Comparison of ENCODE assay signal across 8 cellular contexts in genomic region chr17:2852729-2853110, GRCh38. TPM values are rescaled to one million over a fixed set of nuclear protein-coding genes. Genes with fewer than 3 reads are reported as not detected.
DNase-seq lines count a peak whose midpoint lies in the region; ATAC-seq and TF ChIP-seq lines count a peak whose summit lies in the region.

No MANE protein-coding gene starts in this region.

- no peaks in the 10 kb centered on the region for H3K36me3 ChIP-seq in lower lobe of right lung
- H3K36me3 ChIP-seq in thoracic aorta: no peaks in the 10 kb centered on the region

- H3K27ac ChIP-seq in lower lobe of right lung: peak overlapping the region; percentile 56
- peak overlapping the region; percentile 61 to 71 for H3K27ac ChIP-seq in thoracic aorta

- H3K4me1 ChIP-seq in lower lobe of right lung (peaks cover 29% of the 10 kb centered on the region), thoracic aorta (ENCODE audit: control insufficient read depth in 1 of 2, low read depth in 2 of 2) (peaks cover 0 to 21% of the 10 kb centered on the region in 2 donors)

- H3K4me3 ChIP-seq in choroid plexus epithelial cell (ENCODE audit: low read depth, low read length) (peak overlapping the region; percentile 35), lower lobe of right lung (peak overlapping the region; percentile 56), thoracic aorta (peak overlapping the region; percentile 88)

- H3K27me3 ChIP-seq in lower lobe of right lung (ENCODE audit: low read depth): peaks cover 37% of the 10 kb centered on the region
- no peaks in the 10 kb centered on the region for H3K27me3 ChIP-seq in thoracic aorta (replicated peaks; ENCODE audit: insufficient read depth)

- H3K9me3 ChIP-seq in lower lobe of right lung (no peaks in the 10 kb centered on the region), thoracic aorta (no peaks in the 10 kb centered on the region)

- TF ChIP-seq CTCF in choroid plexus epithelial cell (conservative IDR thresholded peaks at IDR 0.05; ENCODE audit: low read depth, low read length) (no peak), lower lobe of right lung (IDR thresholded peaks at IDR 0.05) (no peak), thoracic aorta (IDR thresholded peaks at IDR 0.05) (no peak)

- DNase-seq in NCI-H82 (lab: John Stamatoyannopoulos, UW) (peak; percentile 40), NCI-H82 treated with DMSO at 0.1 percent for 48 hours (lab: John Stamatoyannopoulos, UW; ENCODE audit: unreplicated experiment) (no peak), choroid plexus epithelial cell (ENCODE audit: low read depth) (no peak), lower lobe of right lung (no peak), thoracic aorta (ENCODE audit: low spot score) (no peak), T-helper 2 cell (no peak), NCI-H69 (lab: John Stamatoyannopoulos, UW) (no peak)

- intact Hi-C loops in lower lobe of right lung (cut with DNase I): no loop called here

- no peak for ATAC-seq in lower lobe of right lung
- ATAC-seq in thoracic aorta (ENCODE audit: insufficient number of reproducible peaks, low FRiP score, low read depth): no peak
- ATAC-seq in HG03342 (IDR thresholded peaks at IDR 0.05; ENCODE audit: unreplicated experiment): no peak

RNA-seq across cellular contexts. Expression of gene RAP1GAP2, which starts 56.5 kb away (rescaled TPM):
- 17.0 TPM for total RNA-seq in lower lobe of right lung
- 10 to 100 TPM; 10.0 to 12.4 TPM for total RNA-seq in thoracic aorta

Comparison
In these comparisons a context has a peak if more than half of its experiments do, and no peak if none do; other contexts are left out.
1. H3K4me3 ChIP-seq: peak in every context shown above with its lines; median percentile 88 in thoracic aorta; 56 in lower lobe of right lung; 35 in choroid plexus epithelial cell.